ENCODE assay signal across 1 cellular context in the genomic region with DNA sequence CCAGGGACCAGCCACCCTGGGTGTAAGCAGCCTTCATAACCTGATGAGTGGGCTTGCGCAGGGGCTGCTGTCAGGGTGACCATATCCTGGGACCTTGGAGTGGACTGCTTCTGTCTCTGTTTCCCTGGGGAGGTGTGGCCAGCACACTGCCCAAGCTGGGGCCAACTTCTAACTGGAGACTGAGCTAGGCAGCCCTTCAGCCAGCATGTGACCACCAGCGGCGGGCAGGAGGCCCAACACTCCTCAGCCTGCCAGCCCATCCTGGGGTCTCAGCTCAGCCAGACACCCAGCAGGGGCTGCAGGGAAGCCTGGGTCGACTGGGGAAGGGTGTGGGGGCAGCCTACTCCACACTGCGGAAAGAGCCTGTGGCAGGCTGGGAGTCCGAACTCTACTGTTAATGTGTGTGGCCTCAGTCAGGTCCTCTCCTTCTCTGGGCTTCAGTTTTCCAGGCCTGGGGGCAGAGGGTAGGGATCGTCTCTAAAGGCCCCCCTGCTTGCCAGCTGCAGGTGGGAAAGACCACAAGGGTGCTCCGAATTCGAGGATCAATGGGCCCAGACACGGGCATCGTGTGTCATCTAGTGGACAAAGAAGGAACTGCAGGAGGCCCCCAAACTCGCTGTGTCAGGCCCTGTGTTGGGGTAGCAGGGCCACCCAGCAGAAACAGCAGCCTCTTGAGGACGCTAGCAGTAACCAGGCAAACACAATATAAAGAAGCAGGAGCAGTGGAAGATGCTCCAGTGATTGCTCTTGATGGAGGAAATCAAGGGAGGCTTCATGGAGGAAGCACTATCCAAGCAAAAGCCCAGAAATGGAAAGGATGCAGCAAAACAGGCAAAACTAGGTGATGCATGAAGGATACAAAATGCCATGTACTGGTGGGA.
TF ChIP-seq lines count a peak whose summit lies in the region.

No MANE protein-coding gene starts in this region.

TF ChIP-seq in K562, 482 proteins besides CTCF, POLR2A, EP300 and RAD21 (continues in another document):
- TF ChIP-seq PATZ1 (CRISPR knock-in tag; IDR thresholded peaks at IDR 0.05; ENCODE audit: borderline replicate concordance) (no peak), TEAD2 (tag; IDR thresholded peaks at IDR 0.05) (no peak), SMC3 (conservative IDR thresholded peaks at IDR 0.05; ENCODE audit: insufficient read depth, low read depth, low read length) (peak; percentile 80), RNF219 (CRISPR knock-in tag; IDR thresholded peaks at IDR 0.05) (no peak), CTCFL (IDR thresholded peaks at IDR 0.05; ENCODE audit: borderline replicate concordance, insufficient read depth, low read depth, low read length, poor library complexity, severe bottlenecking) (no peak), ZNF639 (CRISPR knock-in tag; conservative IDR thresholded peaks at IDR 0.05 in 1 of 2, IDR thresholded peaks at IDR 0.05 in 1 of 2) (no peak), NR1H2 (CRISPR knock-in tag; IDR thresholded peaks at IDR 0.05) (no peak), ZNF232 (CRISPR knock-in tag; IDR thresholded peaks at IDR 0.05) (no peak), ZNF668 (CRISPR knock-in tag; IDR thresholded peaks at IDR 0.05) (no peak), CTBP1 (IDR thresholded peaks at IDR 0.05; ENCODE audit: borderline replicate concordance) (peak; percentile 36; the same call in 1 of the 2 replicates), NEUROD1 (IDR thresholded peaks at IDR 0.05; ENCODE audit: borderline replicate concordance, low read depth, low read length, partially characterized antibody) (no peak), ZNF174 (CRISPR knock-in tag; IDR thresholded peaks at IDR 0.05) (no peak), SNIP1 (IDR thresholded peaks at IDR 0.05; ENCODE audit: low read depth) (no peak), MAZ (CRISPR knock-in tag; conservative IDR thresholded peaks at IDR 0.05 in 1 of 2, IDR thresholded peaks at IDR 0.05 in 1 of 2) (no peak), ZSCAN29 (IDR thresholded peaks at IDR 0.05) (no peak), ZC3H4 (CRISPR knock-in tag; IDR thresholded peaks at IDR 0.05; ENCODE audit: borderline replicate concordance) (no peak), SIN3B (IDR thresholded peaks at IDR 0.05; ENCODE audit: low read depth) (no peak), SRSF1 (IDR thresholded peaks at IDR 0.05; ENCODE audit: low read depth, low read length) (no peak), HNRNPUL1 (IDR thresholded peaks at IDR 0.05; ENCODE audit: low read length) (no peak), E2F6 (IDR thresholded peaks at IDR 0.05; ENCODE audit: borderline replicate concordance in 1 of 2, extremely low read depth in 1 of 2, insufficient read depth in 1 of 2, insufficient read length in 1 of 2, low read depth in 1 of 2, low read length in 1 of 2, poor library complexity in 1 of 2, severe bottlenecking in 1 of 2) (peak; percentile 34 to 52), STAG1 (CRISPR knock-in tag; IDR thresholded peaks at IDR 0.05; ENCODE audit: borderline replicate concordance) (peak; percentile 66; the same call in 1 of the 2 replicates), TCF7L2 (IDR thresholded peaks at IDR 0.05; ENCODE audit: low read depth, low read length) (no peak), KLF16 (IDR thresholded peaks at IDR 0.05) (peak; percentile 59), CREB5 (CRISPR knock-in tag; IDR thresholded peaks at IDR 0.05) (no peak), TARDBP (IDR thresholded peaks at IDR 0.05) (0 out of 2 replicates have a peak, but pooled peaks have one; percentile 42), NONO (IDR thresholded peaks at IDR 0.05; ENCODE audit: low read depth in 2 of 2, low read length in 1 of 2) (no peak), ZNF12 (CRISPR knock-in tag; IDR thresholded peaks at IDR 0.05) (no peak), ZBTB34 (CRISPR knock-in tag; IDR thresholded peaks at IDR 0.05) (no peak), KDM5B (IDR thresholded peaks at IDR 0.05; ENCODE audit: insufficient replicate concordance, low read depth, low read length) (no peak), ZNF584 (CRISPR knock-in tag; IDR thresholded peaks at IDR 0.05; ENCODE audit: low read depth) (no peak), CBX8 (IDR thresholded peaks at IDR 0.05; ENCODE audit: borderline replicate concordance, extremely low read depth, low read depth, low read length, poor library complexity, severe bottlenecking) (no peak), ESRRA (IDR thresholded peaks at IDR 0.05; ENCODE audit: borderline replicate concordance, low read depth) (no peak), KLF1 (tag; IDR thresholded peaks at IDR 0.05) (no peak), CCAR2 (IDR thresholded peaks at IDR 0.05; ENCODE audit: low read depth, low read length) (no peak), ZNF395 (CRISPR knock-in tag; IDR thresholded peaks at IDR 0.05) (no peak), EWSR1 (IDR thresholded peaks at IDR 0.05; ENCODE audit: borderline replicate concordance, low read depth, partially characterized antibody) (no peak), DEAF1 (CRISPR knock-in tag; IDR thresholded peaks at IDR 0.05) (peak; percentile 59), NR2C1 (IDR thresholded peaks at IDR 0.05) (no peak), NR2C1 (tag; IDR thresholded peaks at IDR 0.05) (no peak), ZNF436 (CRISPR knock-in tag; IDR thresholded peaks at IDR 0.05) (0 out of 2 replicates have a peak, but pooled peaks have one; percentile 50), ZNF175 (CRISPR knock-in tag; IDR thresholded peaks at IDR 0.05; ENCODE audit: low read depth) (no peak), CBX3 (IDR thresholded peaks at IDR 0.05; ENCODE audit: borderline replicate concordance in 1 of 2, low read length in 2 of 2) (no peak), ZBTB1 (CRISPR knock-in tag; IDR thresholded peaks at IDR 0.05; ENCODE audit: borderline replicate concordance, low read depth) (no peak), RBM17 (IDR thresholded peaks at IDR 0.05; ENCODE audit: borderline replicate concordance, low read depth, low read length) (no peak), KAT7 (CRISPR knock-in tag; IDR thresholded peaks at IDR 0.05; ENCODE audit: borderline replicate concordance) (no peak), TCF3 (CRISPR knock-in tag; IDR thresholded peaks at IDR 0.05) (no peak), NR2C2 (CRISPR knock-in tag; IDR thresholded peaks at IDR 0.05) (peak; percentile 35; the same call in 1 of the 2 replicates), NR2C2 (tag; IDR thresholded peaks at IDR 0.05) (no peak)
- TF ChIP-seq, protein P1, sequence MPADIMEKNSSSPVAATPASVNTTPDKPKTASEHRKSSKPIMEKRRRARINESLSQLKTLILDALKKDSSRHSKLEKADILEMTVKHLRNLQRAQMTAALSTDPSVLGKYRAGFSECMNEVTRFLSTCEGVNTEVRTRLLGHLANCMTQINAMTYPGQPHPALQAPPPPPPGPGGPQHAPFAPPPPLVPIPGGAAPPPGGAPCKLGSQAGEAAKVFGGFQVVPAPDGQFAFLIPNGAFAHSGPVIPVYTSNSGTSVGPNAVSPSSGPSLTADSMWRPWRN (IDR thresholded peaks at IDR 0.05; ENCODE audit: low read depth), result no peak
